14 cellular contexts compared by ENCODE assay signal in genomic region chr2:159549234-159549633, GRCh38.
DNase-seq lines count a peak whose midpoint lies in the region; ATAC-seq and TF ChIP-seq lines count a peak whose summit lies in the region.
"Had no signal": no experiment of that assay in that cellular context is flagged by ENCODE, and none has a peak within 500 bp of the region (broad histone marks: within the 10 kb centered on the region; RNA-seq: fewer than 3 reads in every experiment).

No MANE protein-coding gene starts in this region.

- DNase-seq in NCI-H226 (peak; percentile 52), amniotic epithelial cell (ENCODE audit: low read depth) (peak; percentile 17), iris pigment epithelial cell (ENCODE audit: low read depth) (peak; percentile 50), OCI-M2 (lab: John Stamatoyannopoulos, UW; ENCODE audit: unreplicated experiment) (no peak), DMS 273 (lab: John Stamatoyannopoulos, UW; ENCODE audit: unreplicated experiment) (no peak), HPDE6-E6E7 (ENCODE audit: extremely low spot score) (no peak), tibial nerve (ENCODE audit: low spot score in 2 of 2) (no peak)
- DNase-seq: activated CD4-positive, alpha-beta T cell treated with anti-CD3 and anti-CD28 coated beads for 36 hours; activated CD8-positive, alpha-beta memory T cell treated with anti-CD3 and anti-CD28 coated beads, Interleukin-2, amount 50 U/mL, for 48 hours; immature natural killer cell; NCI-H69; RPMI8226; T-helper 2 cell had no signal

- TF ChIP-seq POLR2A in tibial nerve (IDR thresholded peaks at IDR 0.05), result no peak

- TF ChIP-seq CTCF in tibial nerve (IDR thresholded peaks at IDR 0.05), result no peak

- no peaks in the 10 kb centered on the region for H3K27me3 ChIP-seq in tibial nerve

- WGBS in tibial nerve, 2 donors, result 81 to 83% methylated on average over 6 of the region's 6 CpGs

- no peak overlapping the region for H3K27ac ChIP-seq in tibial nerve

- H3K36me3 ChIP-seq in tibial nerve, result no peaks in the 10 kb centered on the region

- no peaks in the 10 kb centered on the region for H3K4me1 ChIP-seq in tibial nerve

- no peak overlapping the region for H3K4me3 ChIP-seq in tibial nerve

- ATAC-seq in GM19351 (IDR thresholded peaks at IDR 0.05; ENCODE audit: unreplicated experiment), result peak; percentile 65
- ATAC-seq: activated CD4-positive, alpha-beta T cell treated with anti-CD3 and anti-CD28 coated beads for 36 hours had no signal

- TF ChIP-seq EP300 in tibial nerve (IDR thresholded peaks at IDR 0.05), result no peak

- no peaks in the 10 kb centered on the region for H3K9me3 ChIP-seq in tibial nerve

Comparison
In these comparisons a context has a peak if more than half of its experiments do, and no peak if none do; other contexts are left out.
1. DNase-seq: peak in NCI-H226 (single experiment), amniotic epithelial cell (single experiment) and iris pigment epithelial cell (single experiment); none in OCI-M2 (single experiment), DMS 273 (single experiment), HPDE6-E6E7 (single experiment) and tibial nerve (0 of 2).